Comparison of ENCODE assay signal across 7 cellular contexts in genomic region chr5:147234825-147235635, GRCh38. TPM values are rescaled to one million over a fixed set of nuclear protein-coding genes. Genes with fewer than 3 reads are reported as not detected.
A peak's percentile ranks its signal among the peaks of the same experiment; 100 is the strongest.
DNase-seq lines count a peak whose midpoint lies in the region; ATAC-seq and TF ChIP-seq lines count a peak whose summit lies in the region.

TSS of gene STK32A (plus strand) at chr5:147235026. CDS start at chr5:147239635, 4,609 bp downstream.

- H3K27me3 Mint-ChIP-seq in HFFc6 (ENCODE audit: insufficient read depth) = peaks cover 15% of the 10 kb centered on the region
- H3K27me3 Mint-ChIP-seq in activated CD4-positive, alpha-beta memory T cell treated with anti-CD3 and anti-CD28 coated beads for 36 hours = peaks cover 34% of the 10 kb centered on the region

- ATAC-seq in HG03520 (IDR thresholded peaks at IDR 0.05; ENCODE audit: unreplicated experiment) = no peak

- peak within 1 kb of the TSS; percentile 34; the same call in 1 of the 2 replicates for H3K4me3 Mint-ChIP-seq in HFFc6
- H3K4me3 Mint-ChIP-seq in activated CD4-positive, alpha-beta memory T cell treated with anti-CD3 and anti-CD28 coated beads for 36 hours = no peak within 1 kb of the TSS

- POLR2A ChIA-PET in activated CD4-positive, alpha-beta memory T cell treated with anti-CD3 and anti-CD28 coated beads for 36 hours (lab: Charles Lee) = no interaction called here

- H3K36me3 Mint-ChIP-seq in HFFc6 (ENCODE audit: low read depth) = no peaks in the 10 kb centered on the region
- no peaks in the 10 kb centered on the region for H3K36me3 Mint-ChIP-seq in activated CD4-positive, alpha-beta memory T cell treated with anti-CD3 and anti-CD28 coated beads for 36 hours

- H3K27ac ChIP-seq in Peyer's patch (peak within 1 kb of the TSS in 3 of 4 donors; percentile 30 to 56 (median 32)), esophagus muscularis mucosa (replicated peaks in 1 of 4) (peak within 1 kb of the TSS; percentile 80 to 83 (median 82))

- no peaks in the 10 kb centered on the region for H3K9me3 Mint-ChIP-seq in HFFc6
- no peaks in the 10 kb centered on the region for H3K9me3 Mint-ChIP-seq in activated CD4-positive, alpha-beta memory T cell treated with anti-CD3 and anti-CD28 coated beads for 36 hours

- TF ChIP-seq EP300 in esophagus muscularis mucosa (IDR thresholded peaks at IDR 0.05) = no peak

- H3K36me3 ChIP-seq in Peyer's patch (no peaks in the 10 kb centered on the region), esophagus muscularis mucosa (no peaks in the 10 kb centered on the region)

- 6% methylated on average over 18 of the region's 28 CpGs for WGBS in esophagus muscularis mucosa

- no peak for TF ChIP-seq CTCF in HFFc6 (IDR thresholded peaks at IDR 0.05)
- no peak for TF ChIP-seq CTCF in Peyer's patch (IDR thresholded peaks at IDR 0.05)
- TF ChIP-seq CTCF in esophagus muscularis mucosa (IDR thresholded peaks at IDR 0.05) = peak in 1 of 3 experiments; percentile 5

- no peak for TF ChIP-seq POLR2A in Peyer's patch (IDR thresholded peaks at IDR 0.05)
- no peak for TF ChIP-seq POLR2A in esophagus muscularis mucosa (IDR thresholded peaks at IDR 0.05; ENCODE audit: low read depth)

- H3K4me1 ChIP-seq in Peyer's patch (no peaks in the 10 kb centered on the region), esophagus muscularis mucosa (peaks cover 10 to 19% (median 11%) of the 10 kb centered on the region in 4 donors)

- DNase-seq in HFFc6 (no peak), Peyer's patch (peak in 1 of 3 donors; percentile 51), esophagus muscularis mucosa (ENCODE audit: extremely low spot score) (no peak), myocyte (ENCODE audit: low read depth) (peak; percentile 34)
- DNase-seq in activated effector memory CD4-positive, alpha-beta T cell treated with anti-CD3 and anti-CD28 coated beads, Interleukin-2, amount 50 U/mL, for 16 hours = no peak
- no peak for DNase-seq in activated CD4-positive, alpha-beta memory T cell treated with anti-CD3 and anti-CD28 coated beads for 36 hours

- H3K27me3 ChIP-seq in Peyer's patch = no peaks in the 10 kb centered on the region
- H3K27me3 ChIP-seq in esophagus muscularis mucosa = no peaks in the 10 kb centered on the region

- H3K4me1 Mint-ChIP-seq in HFFc6 (ENCODE audit: low read depth) = no peaks in the 10 kb centered on the region
- H3K4me1 Mint-ChIP-seq in activated CD4-positive, alpha-beta memory T cell treated with anti-CD3 and anti-CD28 coated beads for 36 hours (ENCODE audit: low read depth) = peaks cover 2% of the 10 kb centered on the region

- intact Hi-C loops in esophagus muscularis mucosa (cut with DNase I) = loop anchor here (5.0 kb wide), 1 partner anchor 132 kb away; no protein-coding TSS in a partner anchor
- intact Hi-C loops in activated CD4-positive, alpha-beta memory T cell treated with anti-CD3 and anti-CD28 coated beads for 36 hours (cut with micrococcal nuclease) = no loop called here

- H3K9me3 ChIP-seq in Peyer's patch (no peaks in the 10 kb centered on the region), esophagus muscularis mucosa (no peaks in the 10 kb centered on the region)

- H3K27ac Mint-ChIP-seq in HFFc6 = no peak within 1 kb of the TSS
- no peak within 1 kb of the TSS for H3K27ac Mint-ChIP-seq in activated CD4-positive, alpha-beta memory T cell treated with anti-CD3 and anti-CD28 coated beads for 36 hours

- CTCF ChIA-PET in activated CD4-positive, alpha-beta memory T cell treated with anti-CD3 and anti-CD28 coated beads for 36 hours (lab: Charles Lee) = no interaction called here

- H3K4me3 ChIP-seq in Peyer's patch (peak within 1 kb of the TSS; percentile 1 to 53 (median 39)), esophagus muscularis mucosa (peak within 1 kb of the TSS; percentile 68 to 85 (median 71))

RNA-seq across cellular contexts. Expression of gene STK32A, which starts in this region (rescaled TPM):
- 1 to 10 TPM in 2 of 6 experiments, under 1 TPM in 4; 0.21 to 1.4 (median 0.91) TPM for total RNA-seq in HFFc6 (2021; fragmentation: NEBNext Ultra II Directional; extraction: Animal tissue kit (Norgen Biotek cat#: 25700))
- total RNA-seq in Peyer's patch = 1 to 10 TPM in 1 of 4 donors, under 1 TPM in 3; 0.18 to 4.1 (median 0.32) TPM
- total RNA-seq in esophagus muscularis mucosa = 1 to 10 TPM; 1.0 to 1.4 (median 1.3) TPM
- total RNA-seq in myocyte = 0.21 and 5.2 TPM in 2 replicates
- 0.68 TPM for polyA plus RNA-seq in myocyte (2012)
- not detected for total RNA-seq in activated CD4-positive, alpha-beta memory T cell treated with anti-CD3 and anti-CD28 coated beads for 36 hours
